Comparison of ENCODE assay signal across 40 cellular contexts in genomic region chr11:123979311-123979710, GRCh38. TPM values are rescaled to one million over a fixed set of nuclear protein-coding genes. Genes with fewer than 3 reads are reported as not detected.
"Had no signal": no experiment of that assay in that cellular context is flagged by ENCODE, and none has a peak within 500 bp of the region (broad histone marks: within the 10 kb centered on the region; RNA-seq: fewer than 3 reads in every experiment).

No MANE protein-coding gene starts in this region.

- H3K4me3 Mint-ChIP-seq: activated B cell treated with CpG ODN at 0.5 μM for 24 hours; activated CD4-positive, alpha-beta memory T cell treated with anti-CD3 and anti-CD28 coated beads for 36 hours; activated CD4-positive, alpha-beta T cell treated with anti-CD3 and anti-CD28 coated beads, Interleukin-2, amount 10 ng/mL, durations not matched to agents 24 days and 14 days; activated CD8-positive, alpha-beta T cell treated with anti-CD3 and anti-CD28 coated beads for 36 hours; activated naive CD4-positive, alpha-beta T cell treated with anti-CD3 and anti-CD28 coated beads for 36 hours; activated naive CD8-positive, alpha-beta T cell treated with anti-CD3 and anti-CD28 coated beads for 36 hours; activated T-cell treated with anti-CD3 and anti-CD28 coated beads, Interleukin-2, amount 50 U/mL, for 4 hours; activated T-cell treated with anti-CD3 and anti-CD28 coated beads, Interleukin-2, amount 50 U/mL, for 72 hours; activated T-helper 1 cell treated with anti-CD3 and anti-CD28 coated beads, Interleukin-12 subunit alpha, Interleukin-12 subunit beta, Interleukin-2, Interleukin-4 antibody, amounts not matched to agents 30 ng/mL and 10 ng/mL and 1 ng/mL, durations not matched to agents 14 hours and 24 hours and 36 hours; activated T-helper 17 cell treated with anti-CD3 and anti-CD28 coated beads, Interleukin-2, amount 50 U/mL, for 72 hours; central memory CD8-positive, alpha-beta T cell; T-helper 1 cell treated with Interleukin-12 subunit alpha and Interleukin-12 subunit beta and Interleukin-4 antibody, amounts not matched to agents 30 μg/mL and 1 μg/mL, for 36 hours; T-helper 2 cell treated with Interferon-gamma antibody and Interleukin-4, amounts not matched to agents 5 μg/mL and 100 μg/mL, for 36 hours had no signal

- H3K36me3 Mint-ChIP-seq: activated naive CD8-positive, alpha-beta T cell treated with anti-CD3 and anti-CD28 coated beads for 36 hours had no signal

- DNase-seq: activated B cell treated with CpG ODN at 0.5 μM for 24 hours; activated CD4-positive, alpha-beta memory T cell treated with anti-CD3 and anti-CD28 coated beads for 36 hours; activated CD4-positive, alpha-beta T cell treated with anti-CD3 and anti-CD28 coated beads for 4 hours; activated CD4-positive, alpha-beta T cell treated with anti-CD3 and anti-CD28 coated beads, Interleukin-2, amount 10 ng/mL, durations not matched to agents 24 days and 14 days; activated CD4-positive, alpha-beta T cell treated with anti-CD3 and anti-CD28 coated beads, Interleukin-2, amount 50 U/mL, for 1 hour; activated CD4-positive, alpha-beta T cell treated with anti-CD3 and anti-CD28 coated beads, Interleukin-2, amount 50 U/mL, for 4 hours; activated CD4-positive, CD25-positive, alpha-beta regulatory T cell treated with anti-CD3 and anti-CD28 coated beads, Interleukin-2, amount 50 U/mL, for 72 hours; activated CD8-positive, alpha-beta memory T cell treated with anti-CD3 and anti-CD28 coated beads, Interleukin-2, amount 50 U/mL, for 4 hours; activated CD8-positive, alpha-beta T cell treated with anti-CD3 and anti-CD28 coated beads for 36 hours; activated effector memory CD4-positive, alpha-beta T cell treated with anti-CD3 and anti-CD28 coated beads, Interleukin-2, amount 50 U/mL, for 16 hours; activated gamma-delta T cell treated with Interleukin-2 at 50 U/mL for 16 hours; activated naive CD4-positive, alpha-beta T cell; activated naive CD4-positive, alpha-beta T cell treated with anti-CD3 and anti-CD28 coated beads for 36 hours; activated naive CD4-positive, alpha-beta T cell treated with anti-CD3 and anti-CD28 coated beads, Interleukin-2, amount 50 U/mL, for 16 hours; activated naive CD8-positive, alpha-beta T cell treated with anti-CD3 and anti-CD28 coated beads for 36 hours; activated T-cell treated with anti-CD3 and anti-CD28 coated beads for 4 hours; activated T-cell treated with anti-CD3 and anti-CD28 coated beads, Interleukin-2, amount 50 U/mL, for 1 hour; activated T-cell treated with anti-CD3 and anti-CD28 coated beads, Interleukin-2, amount 50 U/mL, for 4 hours; activated T-cell treated with anti-CD3 and anti-CD28 coated beads, Interleukin-2, amount 50 U/mL, for 72 hours; adrenal gland; amniotic stem cell; aorta; body of pancreas; brain microvascular endothelial cell; caudate nucleus; cerebellar nuclear complex; T-helper 1 cell; T-helper 2 cell; T-helper 9 cell had no signal

- H3K36me3 ChIP-seq: adrenal gland, brain microvascular endothelial cell, cardiac muscle cell had no signal

- ATAC-seq: activated CD8-positive, alpha-beta T cell treated with anti-CD3 and anti-CD28 coated beads for 36 hours; activated naive CD4-positive, alpha-beta T cell treated with anti-CD3 and anti-CD28 coated beads, Interleukin-2, amount 50 U/mL, for 72 hours; activated T-cell treated with anti-CD3 and anti-CD28 coated beads, Interleukin-2, amount 50 U/mL, for 4 hours; activated T-cell treated with anti-CD3 and anti-CD28 coated beads, Interleukin-2, amount 50 U/mL, for 72 hours; activated T-helper 17 cell treated with anti-CD3 and anti-CD28 coated beads, Interleukin-2, amount 50 U/mL, for 72 hours; body of pancreas had no signal

- H3K27ac ChIP-seq: adrenal gland, body of pancreas, brain microvascular endothelial cell, cardiac muscle cell, VCaP had no signal

- H3K9me3 Mint-ChIP-seq: activated T-helper 1 cell treated with anti-CD3 and anti-CD28 coated beads, Interleukin-12 subunit alpha, Interleukin-12 subunit beta, Interleukin-2, Interleukin-4 antibody, amounts not matched to agents 30 ng/mL and 10 ng/mL and 1 ng/mL, durations not matched to agents 14 hours and 24 hours and 36 hours; T-helper 2 cell treated with Interferon-gamma antibody and Interleukin-4, amounts not matched to agents 5 μg/mL and 100 μg/mL, for 36 hours had no signal

- H3K27ac Mint-ChIP-seq: activated B cell treated with CpG ODN at 0.5 μM for 24 hours; activated CD4-positive, alpha-beta memory T cell treated with anti-CD3 and anti-CD28 coated beads for 36 hours; activated CD4-positive, alpha-beta T cell treated with anti-CD3 and anti-CD28 coated beads, Interleukin-2, amount 10 ng/mL, durations not matched to agents 24 days and 14 days; activated CD8-positive, alpha-beta T cell treated with anti-CD3 and anti-CD28 coated beads for 36 hours; activated naive CD4-positive, alpha-beta T cell treated with anti-CD3 and anti-CD28 coated beads for 36 hours; activated naive CD4-positive, alpha-beta T cell treated with anti-CD3 and anti-CD28 coated beads, Interleukin-2, amount 50 U/mL, for 72 hours; activated naive CD8-positive, alpha-beta T cell treated with anti-CD3 and anti-CD28 coated beads for 36 hours; activated T-cell treated with anti-CD3 and anti-CD28 coated beads, Interleukin-2, amount 50 U/mL, for 72 hours; activated T-helper 1 cell treated with anti-CD3 and anti-CD28 coated beads, Interleukin-12 subunit alpha, Interleukin-12 subunit beta, Interleukin-2, Interleukin-4 antibody, amounts not matched to agents 30 ng/mL and 10 ng/mL and 1 ng/mL, durations not matched to agents 14 hours and 24 hours and 36 hours; activated T-helper 17 cell treated with anti-CD3 and anti-CD28 coated beads, Interleukin-2, amount 50 U/mL, for 72 hours; T-helper 1 cell treated with Interleukin-12 subunit alpha and Interleukin-12 subunit beta and Interleukin-4 antibody, amounts not matched to agents 30 μg/mL and 1 μg/mL, for 36 hours; T-helper 2 cell treated with Interferon-gamma antibody and Interleukin-4, amounts not matched to agents 5 μg/mL and 100 μg/mL, for 36 hours had no signal

- H3K27me3 ChIP-seq: adrenal gland, body of pancreas, brain microvascular endothelial cell, cardiac muscle cell had no signal

- H3K4me1 ChIP-seq: adrenal gland, body of pancreas had no signal

- H3K4me3 ChIP-seq: adrenal gland, body of pancreas, cardiac muscle cell had no signal

- H3K9me3 ChIP-seq: body of pancreas had no signal

- H3K27me3 Mint-ChIP-seq: activated B cell treated with CpG ODN at 0.5 μM for 24 hours; activated CD4-positive, alpha-beta memory T cell treated with anti-CD3 and anti-CD28 coated beads for 36 hours; activated CD4-positive, alpha-beta T cell treated with anti-CD3 and anti-CD28 coated beads, Interleukin-2, amount 10 ng/mL, durations not matched to agents 24 days and 14 days; activated naive CD8-positive, alpha-beta T cell treated with anti-CD3 and anti-CD28 coated beads for 36 hours; central memory CD8-positive, alpha-beta T cell had no signal

- H3K4me1 Mint-ChIP-seq: activated B cell treated with CpG ODN at 0.5 μM for 24 hours; activated CD4-positive, alpha-beta T cell treated with anti-CD3 and anti-CD28 coated beads, Interleukin-2, amount 10 ng/mL, durations not matched to agents 24 days and 14 days; activated naive CD8-positive, alpha-beta T cell treated with anti-CD3 and anti-CD28 coated beads for 36 hours; activated T-helper 17 cell treated with anti-CD3 and anti-CD28 coated beads, Interleukin-2, amount 50 U/mL, for 72 hours; central memory CD8-positive, alpha-beta T cell had no signal

RNA-seq across cellular contexts. Expression of gene OR10S1, which starts 1.7 kb away (rescaled TPM):
- total RNA-seq: activated B cell treated with CpG ODN at 0.5 μM for 24 hours; activated CD4-positive, alpha-beta memory T cell treated with anti-CD3 and anti-CD28 coated beads for 36 hours; activated CD4-positive, alpha-beta T cell treated with anti-CD3 and anti-CD28 coated beads, Interleukin-2, amount 10 ng/mL, durations not matched to agents 24 days and 14 days; activated CD8-positive, alpha-beta memory T cell treated with anti-CD3 and anti-CD28 coated beads for 36 hours; activated CD8-positive, alpha-beta T cell treated with anti-CD3 and anti-CD28 coated beads for 36 hours; activated naive CD4-positive, alpha-beta T cell treated with anti-CD3 and anti-CD28 coated beads for 36 hours; activated naive CD4-positive, alpha-beta T cell treated with anti-CD3 and anti-CD28 coated beads, Interleukin-2, amount 50 U/mL, for 72 hours; activated naive CD8-positive, alpha-beta T cell treated with anti-CD3 and anti-CD28 coated beads for 36 hours; activated T-cell treated with anti-CD3 and anti-CD28 coated beads, Interleukin-2, amount 50 U/mL, for 4 hours; activated T-cell treated with anti-CD3 and anti-CD28 coated beads, Interleukin-2, amount 50 U/mL, for 72 hours; activated T-helper 1 cell treated with anti-CD3 and anti-CD28 coated beads, Interleukin-12 subunit alpha, Interleukin-12 subunit beta, Interleukin-2, Interleukin-4 antibody, amounts not matched to agents 30 ng/mL and 10 ng/mL and 1 ng/mL, durations not matched to agents 14 hours and 24 hours and 36 hours; activated T-helper 17 cell treated with anti-CD3 and anti-CD28 coated beads, Interleukin-2, amount 50 U/mL, for 72 hours; adrenal gland; aorta; astrocyte; body of pancreas; bronchial epithelial cell; cardiac muscle cell had no signal
- polyA plus RNA-seq: adrenal gland, aorta, cardiac muscle cell had no signal

RNA-seq across cellular contexts. Expression of gene OR10G6, which starts 15.7 kb away (rescaled TPM):
- total RNA-seq: activated B cell treated with CpG ODN at 0.5 μM for 24 hours; activated CD4-positive, alpha-beta memory T cell treated with anti-CD3 and anti-CD28 coated beads for 36 hours; activated CD4-positive, alpha-beta T cell treated with anti-CD3 and anti-CD28 coated beads, Interleukin-2, amount 10 ng/mL, durations not matched to agents 24 days and 14 days; activated CD8-positive, alpha-beta memory T cell treated with anti-CD3 and anti-CD28 coated beads for 36 hours; activated CD8-positive, alpha-beta T cell treated with anti-CD3 and anti-CD28 coated beads for 36 hours; activated naive CD4-positive, alpha-beta T cell treated with anti-CD3 and anti-CD28 coated beads for 36 hours; activated naive CD4-positive, alpha-beta T cell treated with anti-CD3 and anti-CD28 coated beads, Interleukin-2, amount 50 U/mL, for 72 hours; activated naive CD8-positive, alpha-beta T cell treated with anti-CD3 and anti-CD28 coated beads for 36 hours; activated T-cell treated with anti-CD3 and anti-CD28 coated beads, Interleukin-2, amount 50 U/mL, for 4 hours; activated T-cell treated with anti-CD3 and anti-CD28 coated beads, Interleukin-2, amount 50 U/mL, for 72 hours; activated T-helper 1 cell treated with anti-CD3 and anti-CD28 coated beads, Interleukin-12 subunit alpha, Interleukin-12 subunit beta, Interleukin-2, Interleukin-4 antibody, amounts not matched to agents 30 ng/mL and 10 ng/mL and 1 ng/mL, durations not matched to agents 14 hours and 24 hours and 36 hours; activated T-helper 17 cell treated with anti-CD3 and anti-CD28 coated beads, Interleukin-2, amount 50 U/mL, for 72 hours; adrenal gland; aorta; astrocyte; body of pancreas; bronchial epithelial cell; cardiac muscle cell had no signal
- polyA plus RNA-seq: adrenal gland, aorta, cardiac muscle cell had no signal

RNA-seq across cellular contexts. Expression of gene OR10G4, which starts 33.5 kb away (rescaled TPM):
- total RNA-seq: activated B cell treated with CpG ODN at 0.5 μM for 24 hours; activated CD4-positive, alpha-beta memory T cell treated with anti-CD3 and anti-CD28 coated beads for 36 hours; activated CD4-positive, alpha-beta T cell treated with anti-CD3 and anti-CD28 coated beads, Interleukin-2, amount 10 ng/mL, durations not matched to agents 24 days and 14 days; activated CD8-positive, alpha-beta memory T cell treated with anti-CD3 and anti-CD28 coated beads for 36 hours; activated CD8-positive, alpha-beta T cell treated with anti-CD3 and anti-CD28 coated beads for 36 hours; activated naive CD4-positive, alpha-beta T cell treated with anti-CD3 and anti-CD28 coated beads for 36 hours; activated naive CD4-positive, alpha-beta T cell treated with anti-CD3 and anti-CD28 coated beads, Interleukin-2, amount 50 U/mL, for 72 hours; activated naive CD8-positive, alpha-beta T cell treated with anti-CD3 and anti-CD28 coated beads for 36 hours; activated T-cell treated with anti-CD3 and anti-CD28 coated beads, Interleukin-2, amount 50 U/mL, for 4 hours; activated T-cell treated with anti-CD3 and anti-CD28 coated beads, Interleukin-2, amount 50 U/mL, for 72 hours; activated T-helper 1 cell treated with anti-CD3 and anti-CD28 coated beads, Interleukin-12 subunit alpha, Interleukin-12 subunit beta, Interleukin-2, Interleukin-4 antibody, amounts not matched to agents 30 ng/mL and 10 ng/mL and 1 ng/mL, durations not matched to agents 14 hours and 24 hours and 36 hours; activated T-helper 17 cell treated with anti-CD3 and anti-CD28 coated beads, Interleukin-2, amount 50 U/mL, for 72 hours; adrenal gland; aorta; astrocyte; bronchial epithelial cell; cardiac muscle cell had no signal
- polyA plus RNA-seq: adrenal gland, aorta, cardiac muscle cell had no signal

RNA-seq across cellular contexts. Expression of gene OR6T1, which starts 35.7 kb away (rescaled TPM):
- total RNA-seq: activated B cell treated with CpG ODN at 0.5 μM for 24 hours; activated CD4-positive, alpha-beta memory T cell treated with anti-CD3 and anti-CD28 coated beads for 36 hours; activated CD4-positive, alpha-beta T cell treated with anti-CD3 and anti-CD28 coated beads, Interleukin-2, amount 10 ng/mL, durations not matched to agents 24 days and 14 days; activated CD8-positive, alpha-beta memory T cell treated with anti-CD3 and anti-CD28 coated beads for 36 hours; activated CD8-positive, alpha-beta T cell treated with anti-CD3 and anti-CD28 coated beads for 36 hours; activated naive CD4-positive, alpha-beta T cell treated with anti-CD3 and anti-CD28 coated beads for 36 hours; activated naive CD4-positive, alpha-beta T cell treated with anti-CD3 and anti-CD28 coated beads, Interleukin-2, amount 50 U/mL, for 72 hours; activated naive CD8-positive, alpha-beta T cell treated with anti-CD3 and anti-CD28 coated beads for 36 hours; activated T-cell treated with anti-CD3 and anti-CD28 coated beads, Interleukin-2, amount 50 U/mL, for 4 hours; activated T-cell treated with anti-CD3 and anti-CD28 coated beads, Interleukin-2, amount 50 U/mL, for 72 hours; activated T-helper 1 cell treated with anti-CD3 and anti-CD28 coated beads, Interleukin-12 subunit alpha, Interleukin-12 subunit beta, Interleukin-2, Interleukin-4 antibody, amounts not matched to agents 30 ng/mL and 10 ng/mL and 1 ng/mL, durations not matched to agents 14 hours and 24 hours and 36 hours; activated T-helper 17 cell treated with anti-CD3 and anti-CD28 coated beads, Interleukin-2, amount 50 U/mL, for 72 hours; adrenal gland; aorta; astrocyte; body of pancreas; bronchial epithelial cell; cardiac muscle cell had no signal
- polyA plus RNA-seq: adrenal gland, aorta, cardiac muscle cell had no signal

RNA-seq across cellular contexts. Expression of gene OR4D5, which starts 39.9 kb away (rescaled TPM):
- total RNA-seq: activated B cell treated with CpG ODN at 0.5 μM for 24 hours; activated CD4-positive, alpha-beta memory T cell treated with anti-CD3 and anti-CD28 coated beads for 36 hours; activated CD4-positive, alpha-beta T cell treated with anti-CD3 and anti-CD28 coated beads, Interleukin-2, amount 10 ng/mL, durations not matched to agents 24 days and 14 days; activated CD8-positive, alpha-beta memory T cell treated with anti-CD3 and anti-CD28 coated beads for 36 hours; activated CD8-positive, alpha-beta T cell treated with anti-CD3 and anti-CD28 coated beads for 36 hours; activated naive CD4-positive, alpha-beta T cell treated with anti-CD3 and anti-CD28 coated beads for 36 hours; activated naive CD4-positive, alpha-beta T cell treated with anti-CD3 and anti-CD28 coated beads, Interleukin-2, amount 50 U/mL, for 72 hours; activated naive CD8-positive, alpha-beta T cell treated with anti-CD3 and anti-CD28 coated beads for 36 hours; activated T-cell treated with anti-CD3 and anti-CD28 coated beads, Interleukin-2, amount 50 U/mL, for 4 hours; activated T-cell treated with anti-CD3 and anti-CD28 coated beads, Interleukin-2, amount 50 U/mL, for 72 hours; activated T-helper 1 cell treated with anti-CD3 and anti-CD28 coated beads, Interleukin-12 subunit alpha, Interleukin-12 subunit beta, Interleukin-2, Interleukin-4 antibody, amounts not matched to agents 30 ng/mL and 10 ng/mL and 1 ng/mL, durations not matched to agents 14 hours and 24 hours and 36 hours; activated T-helper 17 cell treated with anti-CD3 and anti-CD28 coated beads, Interleukin-2, amount 50 U/mL, for 72 hours; adrenal gland; aorta; astrocyte; bronchial epithelial cell had no signal
- polyA plus RNA-seq: adrenal gland, aorta, cardiac muscle cell had no signal
